9 cellular contexts compared by ENCODE assay signal in the genomic region with DNA sequence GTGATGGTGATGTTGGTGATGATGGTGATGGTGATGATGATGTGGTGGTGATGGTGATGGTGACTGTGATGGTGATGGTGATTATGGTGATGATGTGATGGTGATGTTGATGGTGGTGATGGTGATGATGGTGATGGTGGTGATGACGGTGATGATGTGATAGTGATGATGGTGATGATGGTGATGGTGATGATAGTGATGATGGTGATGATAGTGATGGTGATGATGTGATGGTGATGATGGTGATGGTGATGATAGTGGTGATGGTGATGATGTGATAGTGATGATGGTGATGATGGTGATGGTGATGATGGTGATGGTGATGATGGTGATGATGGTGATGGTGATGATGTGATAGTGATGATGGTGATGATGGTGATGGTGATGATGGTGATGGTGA. TPM values are rescaled to one million over a fixed set of nuclear protein-coding genes. Genes with fewer than 3 reads are reported as not detected.
"Had no signal": no experiment of that assay in that cellular context is flagged by ENCODE, and none has a peak within 500 bp of the region (broad histone marks: within the 10 kb centered on the region; RNA-seq: fewer than 3 reads in every experiment).

No MANE protein-coding gene starts in this region.

RNA-seq across cellular contexts. Expression of a gene that starts 14.7 kb away (rescaled TPM):
- total RNA-seq: kidney epithelial cell; left lobe of liver; left ventricle myocardium inferior; lower leg skin; mammary epithelial cell; mesenteric fat pad; naive thymus-derived CD8-positive, alpha-beta T cell had no signal
- polyA plus RNA-seq: keratinocyte; mammary epithelial cell; naive thymus-derived CD4-positive, alpha-beta T cell; naive thymus-derived CD8-positive, alpha-beta T cell had no signal
